Comparison of ENCODE assay signal across 22 cellular contexts in the genomic region with DNA sequence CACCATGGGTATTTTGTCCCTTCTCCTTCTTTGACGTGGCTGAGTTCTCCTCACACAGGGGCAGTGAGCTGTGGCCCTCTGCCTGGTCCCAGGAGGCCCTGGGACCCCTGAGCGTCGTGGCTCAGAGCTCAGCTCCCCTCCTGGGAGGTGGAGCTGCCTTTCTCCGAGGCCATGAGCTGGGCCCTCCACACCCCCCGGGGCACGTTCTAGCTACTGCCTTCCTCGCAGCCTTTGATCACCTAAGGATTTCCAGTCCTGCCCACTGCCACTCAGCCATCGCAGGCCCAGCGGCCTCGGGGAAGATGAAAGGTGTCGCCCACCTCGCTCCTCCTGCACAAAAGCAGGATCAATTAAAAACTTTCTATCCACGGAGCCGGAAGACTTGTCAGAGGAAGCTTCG.
"Had no signal": no experiment of that assay in that cellular context is flagged by ENCODE, and none has a peak within 500 bp of the region (broad histone marks: within the 10 kb centered on the region; RNA-seq: fewer than 3 reads in every experiment).

No MANE protein-coding gene starts in this region.

- H3K27me3 ChIP-seq: colonic mucosa, hepatocyte, right atrium auricular region, thyroid gland had no signal

- ATAC-seq: gastroesophageal sphincter; left colon; natural killer cell; stimulated activated naive B cell treated with anti-CD40 and anti-IgM and Interleukin-4, amounts not matched to agents 10 μg/mL and 1 μg/mL and 100 μg/mL, for 72 hours had no signal

- H3K36me3 Mint-ChIP-seq: activated naive CD4-positive, alpha-beta T cell treated with anti-CD3 and anti-CD28 coated beads, Interleukin-2, amount 50 U/mL, for 24 hours; memory B cell; natural killer cell; stimulated activated naive B cell treated with anti-CD40 and anti-IgM and Interleukin-4, amounts not matched to agents 10 μg/mL and 1 μg/mL and 100 μg/mL, for 72 hours had no signal

- H3K27ac ChIP-seq: colonic mucosa, hepatocyte, parathyroid adenoma, right atrium auricular region, thyroid gland, upper lobe of left lung, WERI-Rb-1 had no signal

- H3K4me1 Mint-ChIP-seq: activated naive CD4-positive, alpha-beta T cell treated with anti-CD3 and anti-CD28 coated beads, Interleukin-2, amount 50 U/mL, for 24 hours; natural killer cell; stimulated activated naive B cell treated with anti-CD40 and anti-IgM and Interleukin-4, amounts not matched to agents 10 μg/mL and 1 μg/mL and 100 μg/mL, for 72 hours had no signal

- H3K9me3 ChIP-seq: colonic mucosa, thyroid gland had no signal

- H3K9me3 Mint-ChIP-seq: activated naive CD4-positive, alpha-beta T cell treated with anti-CD3 and anti-CD28 coated beads, Interleukin-2, amount 50 U/mL, for 24 hours; activated naive CD8-positive, alpha-beta T cell treated with anti-CD3 and anti-CD28 coated beads, Interleukin-2, amount 50 U/mL, for 24 hours; memory B cell; natural killer cell had no signal

- H3K27ac Mint-ChIP-seq: activated CD4-positive, alpha-beta memory T cell treated with anti-CD3 and anti-CD28 coated beads, Interleukin-2, amount 10 ng/mL, durations not matched to agents 7 days and 5 days; activated naive CD4-positive, alpha-beta T cell treated with anti-CD3 and anti-CD28 coated beads, Interleukin-2, amount 50 U/mL, for 24 hours; activated naive CD8-positive, alpha-beta T cell treated with anti-CD3 and anti-CD28 coated beads, Interleukin-2, amount 50 U/mL, for 24 hours; activated T-helper 2 cell treated with anti-CD3 and anti-CD28 coated beads, Interferon-gamma antibody, Interleukin-2, Interleukin-4, amounts not matched to agents 10 μg/mL and 5 μg/mL and 100 μg/mL, durations not matched to agents 14 hours and 24 hours and 36 hours; memory B cell; natural killer cell; stimulated activated naive B cell treated with anti-CD40 and anti-IgM and Interleukin-4, amounts not matched to agents 10 μg/mL and 1 μg/mL and 100 μg/mL, for 72 hours had no signal

- H3K4me3 Mint-ChIP-seq: activated CD4-positive, alpha-beta memory T cell treated with anti-CD3 and anti-CD28 coated beads, Interleukin-2, amount 10 ng/mL, durations not matched to agents 7 days and 5 days; activated CD4-positive, alpha-beta T cell treated with anti-CD3 and anti-CD28 coated beads, Interleukin-2, amount 10 ng/mL, durations not matched to agents 24 days and 14 days; activated naive CD4-positive, alpha-beta T cell treated with anti-CD3 and anti-CD28 coated beads, Interleukin-2, amount 50 U/mL, for 24 hours; activated naive CD8-positive, alpha-beta T cell treated with anti-CD3 and anti-CD28 coated beads, Interleukin-2, amount 50 U/mL, for 24 hours; activated T-cell treated with anti-CD3 and anti-CD28 coated beads, Interleukin-2, amount 50 U/mL, for 4 hours; memory B cell; natural killer cell; stimulated activated naive B cell treated with anti-CD40 and anti-IgM and Interleukin-4, amounts not matched to agents 10 μg/mL and 1 μg/mL and 100 μg/mL, for 72 hours had no signal

- H3K4me1 ChIP-seq: colonic mucosa, parathyroid adenoma, right atrium auricular region, thyroid gland had no signal

- H3K36me3 ChIP-seq: colonic mucosa, gastroesophageal sphincter, right atrium auricular region, stomach, thyroid gland, upper lobe of left lung, WERI-Rb-1 had no signal

- DNase-seq: activated CD4-positive, alpha-beta memory T cell treated with anti-CD3 and anti-CD28 coated beads, Interleukin-2, amount 10 ng/mL, durations not matched to agents 7 days and 5 days; activated CD4-positive, alpha-beta T cell treated with anti-CD3 and anti-CD28 coated beads, Interleukin-2, amount 10 ng/mL, durations not matched to agents 24 days and 14 days; activated naive CD8-positive, alpha-beta T cell treated with anti-CD3 and anti-CD28 coated beads, Interleukin-2, amount 50 U/mL, for 24 hours; activated T-cell treated with anti-CD3 and anti-CD28 coated beads, Interleukin-2, amount 50 U/mL, for 4 hours; cerebellar nuclear complex; colonic mucosa; effector CD8-positive, alpha-beta T cell; left colon; natural killer cell; stimulated activated CD4-positive, alpha-beta T cell treated with anti-CD3 and anti-CD28 coated beads, Interleukin-2, amount 100 ng/mL, for 24 hours; stimulated activated naive B cell treated with anti-CD40 and anti-IgM and Interleukin-4, amounts not matched to agents 10 μg/mL and 1 μg/mL and 100 μg/mL, for 72 hours; stomach; thyroid gland; upper lobe of left lung; WERI-Rb-1 had no signal

- H3K4me3 ChIP-seq: colonic mucosa, hepatocyte, right atrium auricular region, stomach, thyroid gland, upper lobe of left lung had no signal
